ENCODE assay signal across 10 cellular contexts in the genomic region with DNA sequence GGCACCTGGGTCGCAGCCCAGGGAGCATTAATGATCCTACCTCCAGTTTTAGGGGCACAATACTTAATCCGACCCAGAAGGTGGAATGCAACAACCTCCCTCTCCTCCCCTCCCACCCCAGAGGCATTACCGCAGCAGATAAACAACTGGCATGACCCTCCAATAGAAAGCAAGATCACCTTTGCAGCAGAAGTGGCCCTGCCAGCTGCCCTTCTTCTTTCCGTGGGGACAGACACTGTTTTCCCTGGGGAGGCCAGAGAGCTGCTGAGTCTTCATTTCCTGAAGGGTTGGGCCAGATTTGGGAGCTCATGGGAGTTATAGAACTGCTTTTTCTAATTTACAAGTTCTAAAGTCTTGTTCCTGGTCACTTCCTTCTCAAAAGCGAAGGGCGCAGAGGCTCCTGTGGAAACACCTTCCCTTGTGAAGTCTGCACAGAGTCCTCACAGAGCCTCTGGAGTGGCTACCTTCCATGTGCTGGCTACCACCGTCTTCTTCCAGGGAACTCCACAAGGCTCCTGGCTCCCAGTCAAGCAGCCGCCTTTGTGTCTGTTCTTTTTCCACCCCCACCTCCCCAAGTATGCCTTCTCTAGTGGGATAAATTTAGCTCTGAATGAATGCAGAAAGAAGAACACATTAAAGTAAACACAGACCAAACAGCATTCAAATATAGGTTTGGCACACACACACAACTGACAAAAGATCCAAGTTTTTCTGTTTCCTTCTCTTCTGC. TPM values are rescaled to one million over a fixed set of nuclear protein-coding genes. Genes with fewer than 3 reads are reported as not detected.
DNase-seq lines count a peak whose midpoint lies in the region; ATAC-seq and TF ChIP-seq lines count a peak whose summit lies in the region.
"Had no signal": no experiment of that assay in that cellular context is flagged by ENCODE, and none has a peak within 500 bp of the region (broad histone marks: within the 10 kb centered on the region; RNA-seq: fewer than 3 reads in every experiment).

No MANE protein-coding gene starts in this region.

- peak overlapping the region; percentile 98 for H3K27ac ChIP-seq in SJSA1
- peak overlapping the region in 8 of 12 donors; percentile 45 to 81 (median 54) for H3K27ac ChIP-seq in heart left ventricle
- H3K27ac ChIP-seq in upper lobe of right lung, result no peak overlapping the region
- H3K27ac ChIP-seq: KMS-11 had no signal

- WGBS in heart left ventricle, 4 donors, result 22 to 26% (median 24%) methylated on average over 8 of the region's 8 CpGs

- H3K27me3 ChIP-seq in SJSA1 (replicated peaks), result no peaks in the 10 kb centered on the region
- no peaks in the 10 kb centered on the region for H3K27me3 ChIP-seq in heart left ventricle
- no peaks in the 10 kb centered on the region for H3K27me3 ChIP-seq in upper lobe of right lung

- H3K27ac Mint-ChIP-seq in HFFc6 (peak overlapping the region; percentile 51; the same call in 1 of the 2 replicates), osteocyte (ENCODE audit: unreplicated experiment) (peak overlapping the region; percentile 80)
- H3K27ac Mint-ChIP-seq in effector memory CD8-positive, alpha-beta T cell, result no peak overlapping the region
- H3K27ac Mint-ChIP-seq: activated naive CD4-positive, alpha-beta T cell treated with anti-CD3 and anti-CD28 coated beads, Interleukin-2, amount 10 ng/mL, durations not matched to agents 7 days and 5 days had no signal

- H3K27me3 Mint-ChIP-seq in HFFc6 (ENCODE audit: insufficient read depth) (peaks cover 2% of the 10 kb centered on the region; the same call in 1 of the 2 replicates), osteocyte (ENCODE audit: unreplicated experiment) (no peaks in the 10 kb centered on the region)
- H3K27me3 Mint-ChIP-seq in effector memory CD8-positive, alpha-beta T cell, result peaks cover 28 to 32% of the 10 kb centered on the region in 2 donors

- H3K9me3 Mint-ChIP-seq in HFFc6 (no peaks in the 10 kb centered on the region), osteocyte (ENCODE audit: unreplicated experiment) (no peaks in the 10 kb centered on the region)
- H3K9me3 Mint-ChIP-seq in effector memory CD8-positive, alpha-beta T cell, result peaks cover 0 to 6% of the 10 kb centered on the region in 2 donors
- H3K9me3 Mint-ChIP-seq: activated naive CD4-positive, alpha-beta T cell treated with anti-CD3 and anti-CD28 coated beads, Interleukin-2, amount 10 ng/mL, durations not matched to agents 7 days and 5 days had no signal

- no peak for TF ChIP-seq POLR2A in heart left ventricle (IDR thresholded peaks at IDR 0.05)

- H3K4me3 ChIP-seq in SJSA1, result peak overlapping the region; percentile 25
- H3K4me3 ChIP-seq in heart left ventricle, result no peak overlapping the region
- H3K4me3 ChIP-seq in upper lobe of right lung, result no peak overlapping the region

- H3K4me1 Mint-ChIP-seq in HFFc6 (ENCODE audit: low read depth) (peaks cover 61% of the 10 kb centered on the region), osteocyte (ENCODE audit: unreplicated experiment) (peaks cover 58% of the 10 kb centered on the region)
- H3K4me1 Mint-ChIP-seq in effector memory CD8-positive, alpha-beta T cell (ENCODE audit: low read depth in 2 of 2), result no peaks in the 10 kb centered on the region
- H3K4me1 Mint-ChIP-seq: activated naive CD4-positive, alpha-beta T cell treated with anti-CD3 and anti-CD28 coated beads, Interleukin-2, amount 10 ng/mL, durations not matched to agents 7 days and 5 days had no signal

- H3K36me3 ChIP-seq in SJSA1 (no peaks in the 10 kb centered on the region), heart left ventricle (no peaks in the 10 kb centered on the region), upper lobe of right lung (no peaks in the 10 kb centered on the region)

- intact Hi-C loops in heart left ventricle (cut with DNase I), result loop anchor here in 3 of 10 donors (10.0 kb wide), 4 partner anchors 47 to 117 kb away; no protein-coding TSS in a partner anchor
- intact Hi-C loops in upper lobe of right lung (cut with DNase I), result no loop called here

- TF ChIP-seq CTCF in HFFc6 (IDR thresholded peaks at IDR 0.05), result no peak
- no peak for TF ChIP-seq CTCF in heart left ventricle (IDR thresholded peaks at IDR 0.05)
- TF ChIP-seq CTCF in osteocyte (IDR thresholded peaks at IDR 0.05), result no peak
- TF ChIP-seq CTCF in upper lobe of right lung (IDR thresholded peaks at IDR 0.05), result no peak

- H3K4me3 Mint-ChIP-seq in HFFc6 (peak overlapping the region; percentile 33), osteocyte (ENCODE audit: unreplicated experiment) (no peak overlapping the region)
- H3K4me3 Mint-ChIP-seq in effector memory CD8-positive, alpha-beta T cell, result no peak overlapping the region
- H3K4me3 Mint-ChIP-seq: activated naive CD4-positive, alpha-beta T cell treated with anti-CD3 and anti-CD28 coated beads, Interleukin-2, amount 10 ng/mL, durations not matched to agents 7 days and 5 days had no signal

- DNase-seq in HFFc6 (peak; percentile 10), SJSA1 (ENCODE audit: low read depth in 1 of 2, low spot score in 2 of 2) (peak; percentile 69 to 85), heart left ventricle (peak in 4 of 5 donors; percentile 69 to 79 (median 76)), osteocyte (ENCODE audit: extremely low spot score, unreplicated experiment) (no peak), upper lobe of right lung (no peak)
- DNase-seq in effector memory CD8-positive, alpha-beta T cell, result no peak
- DNase-seq: activated naive CD4-positive, alpha-beta T cell treated with anti-CD3 and anti-CD28 coated beads, Interleukin-2, amount 10 ng/mL, durations not matched to agents 7 days and 5 days; retina had no signal

- H3K4me1 ChIP-seq in SJSA1 (replicated peaks), result peaks cover 79% of the 10 kb centered on the region
- peaks cover 0 to 40% (median 21%) of the 10 kb centered on the region in 12 donors for H3K4me1 ChIP-seq in heart left ventricle
- H3K4me1 ChIP-seq in upper lobe of right lung, result peaks cover 10% of the 10 kb centered on the region

- H3K36me3 Mint-ChIP-seq in HFFc6 (ENCODE audit: low read depth) (no peaks in the 10 kb centered on the region), osteocyte (ENCODE audit: unreplicated experiment) (no peaks in the 10 kb centered on the region)
- H3K36me3 Mint-ChIP-seq in effector memory CD8-positive, alpha-beta T cell (ENCODE audit: insufficient read depth), result no peaks in the 10 kb centered on the region
- H3K36me3 Mint-ChIP-seq: activated naive CD4-positive, alpha-beta T cell treated with anti-CD3 and anti-CD28 coated beads, Interleukin-2, amount 10 ng/mL, durations not matched to agents 7 days and 5 days had no signal

- no peaks in the 10 kb centered on the region for H3K9me3 ChIP-seq in SJSA1 (replicated peaks)
- H3K9me3 ChIP-seq in heart left ventricle, result no peaks in the 10 kb centered on the region
- no peaks in the 10 kb centered on the region for H3K9me3 ChIP-seq in upper lobe of right lung

- ATAC-seq in heart left ventricle, result peak; percentile 72 to 87 (median 84)
- ATAC-seq in HG03135 (IDR thresholded peaks at IDR 0.05; ENCODE audit: unreplicated experiment), result no peak
- no peak for ATAC-seq in effector memory CD8-positive, alpha-beta T cell (replicated peaks)
- no peak for ATAC-seq in upper lobe of right lung

RNA-seq across cellular contexts. Expression of gene PALM2AKAP2, which starts 8.0 kb away (rescaled TPM):
- 10 to 100 TPM; 20.1 to 35.1 (median 22.7) TPM for total RNA-seq in HFFc6 (2021; fragmentation: NEBNext Ultra II Directional; extraction: Animal tissue kit (Norgen Biotek cat#: 25700))
- 18.2 and 35.7 TPM in 2 replicates for total RNA-seq in SJSA1 (2014; rRNA removed; shearing (Covaris generic))
- 100 to 1,000 TPM in 2 of 9 donors, 10 to 100 TPM in 7; 38.7 to 132 (median 83.9) TPM for total RNA-seq in heart left ventricle
- polyA plus RNA-seq in heart left ventricle, result 10 to 100 TPM in 1 of 2 donors, 1 to 10 TPM in 1; 4.1 to 18.2 TPM
- total RNA-seq in osteocyte, result 24.2 and 25.3 TPM in 2 replicates
- total RNA-seq in upper lobe of right lung, result 52.4 TPM

Comparison
In these comparisons a context has a peak if more than half of its experiments do, and no peak if none do; other contexts are left out.
1. DNase-seq: peak in HFFc6 (single experiment), SJSA1 (2 of 2) and heart left ventricle (4 of 5); none in osteocyte (single experiment), effector memory CD8-positive, alpha-beta T cell (0 of 3) and upper lobe of right lung (single experiment).
2. H3K27ac Mint-ChIP-seq: peak in HFFc6 (single experiment) and osteocyte (single experiment); none in effector memory CD8-positive, alpha-beta T cell (0 of 2).
3. ATAC-seq: peak in heart left ventricle (4 of 4); none in HG03135 (single experiment), effector memory CD8-positive, alpha-beta T cell (single experiment) and upper lobe of right lung (single experiment).